In the genomic region with DNA sequence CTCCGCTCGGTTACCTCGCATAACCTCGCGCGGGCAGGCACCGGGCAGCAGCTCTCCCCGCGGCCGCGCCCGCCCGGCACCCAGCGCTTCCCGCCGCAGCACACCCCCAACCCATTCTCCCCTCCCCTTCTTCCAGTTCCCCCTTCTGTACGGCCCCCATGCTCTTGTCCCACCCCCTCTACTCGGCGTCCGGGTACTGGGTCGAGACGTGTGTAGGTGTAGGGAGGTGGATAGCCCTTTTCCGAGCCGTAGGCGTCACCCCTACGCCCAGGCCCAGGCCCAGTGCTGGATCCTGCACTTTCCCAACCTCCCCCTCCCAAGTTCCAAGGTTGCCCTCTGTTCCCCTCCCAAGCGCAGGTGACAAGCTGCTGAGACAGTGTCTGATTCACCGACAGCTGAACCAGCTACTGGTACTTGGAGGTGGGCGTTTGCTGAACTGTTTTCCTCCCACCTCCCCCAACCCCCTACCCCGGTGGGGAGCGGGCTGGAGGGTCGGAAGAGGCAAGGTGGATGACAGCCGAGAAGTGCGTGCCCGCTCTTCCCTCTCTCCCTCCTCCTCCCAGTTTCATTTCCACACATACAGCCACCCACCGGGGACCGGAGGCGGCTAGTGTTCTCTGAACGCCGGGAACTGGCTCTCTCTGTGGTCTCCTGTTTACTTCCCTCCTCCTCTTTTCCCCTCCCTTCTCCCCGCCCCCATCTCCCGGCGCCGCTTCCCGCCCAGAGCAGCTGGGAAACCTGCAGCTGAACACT, we compare ENCODE assay signal across 8 cellular contexts. TPM values are rescaled to one million over a fixed set of nuclear protein-coding genes. Genes with fewer than 3 reads are reported as not detected.
DNase-seq lines count a peak whose midpoint lies in the region; ATAC-seq and TF ChIP-seq lines count a peak whose summit lies in the region.

No MANE protein-coding gene starts in this region.

- ATAC-seq in GM18519 (IDR thresholded peaks at IDR 0.05; ENCODE audit: low FRiP score, unreplicated experiment) (peak; percentile 13), HG03135 (IDR thresholded peaks at IDR 0.05; ENCODE audit: unreplicated experiment) (peak; percentile 21)
- peak; percentile 15 for ATAC-seq in activated CD8-positive, alpha-beta T cell treated with anti-CD3 and anti-CD28 coated beads for 36 hours

- peak overlapping the region; percentile 98 for H3K4me2 ChIP-seq in mesendoderm (ENCODE audit: low read length)

- H3K23ac ChIP-seq in mesendoderm (ENCODE audit: low read length), result no peak overlapping the region

- H3K18ac ChIP-seq in mesendoderm (ENCODE audit: low read length), result no peak overlapping the region

- peak overlapping the region; percentile 93 for H3K56ac ChIP-seq in mesendoderm (ENCODE audit: low read length)

- no peaks in the 10 kb centered on the region for H3K36me3 ChIP-seq in mesendoderm (ENCODE audit: control insufficient read depth, insufficient read depth, low read length)

- no peaks in the 10 kb centered on the region for H3K27me3 Mint-ChIP-seq in activated CD8-positive, alpha-beta T cell treated with anti-CD3 and anti-CD28 coated beads for 36 hours
- peaks cover 16% of the 10 kb centered on the region for H3K27me3 Mint-ChIP-seq in endothelial cell (ENCODE audit: unreplicated experiment)

- DNase-seq in AG09309 (ENCODE audit: low read depth), result no peak
- peak; percentile 48 to 70 for DNase-seq in NCI-H446 (lab: John Stamatoyannopoulos, UW)
- DNase-seq in activated CD8-positive, alpha-beta T cell treated with anti-CD3 and anti-CD28 coated beads for 36 hours, result peak; percentile 68
- peak; percentile 73 for DNase-seq in endothelial cell (ENCODE audit: low spot score)
- DNase-seq in mesendoderm, result peak; percentile 90
- peak; percentile 14 to 19 for DNase-seq in stimulated activated CD8-positive, alpha-beta memory T cell treated with anti-CD3 and anti-CD28 coated beads, Interleukin-2, amount 100 ng/mL, for 1 hour (ENCODE audit: low read depth in 2 of 2)

- H2AK5ac ChIP-seq in mesendoderm (ENCODE audit: low read length), result no peak overlapping the region

- H3K9ac ChIP-seq in mesendoderm (ENCODE audit: low read length), result peak overlapping the region; percentile 77

- no peak overlapping the region for H2BK5ac ChIP-seq in mesendoderm (ENCODE audit: low read length)

- H3K27ac Mint-ChIP-seq in activated CD8-positive, alpha-beta T cell treated with anti-CD3 and anti-CD28 coated beads for 36 hours, result peak overlapping the region; percentile 96
- peak overlapping the region; percentile 86 for H3K27ac Mint-ChIP-seq in endothelial cell (ENCODE audit: unreplicated experiment)

- no peaks in the 10 kb centered on the region for H3K27me3 ChIP-seq in mesendoderm (ENCODE audit: insufficient read depth, low read length, poor library complexity)

- no peaks in the 10 kb centered on the region for H3K79me1 ChIP-seq in mesendoderm (ENCODE audit: low read length)

- H3K4ac ChIP-seq in mesendoderm (ENCODE audit: low read depth, low read length), result no peak overlapping the region

- CTCF ChIA-PET in activated CD8-positive, alpha-beta T cell treated with anti-CD3 and anti-CD28 coated beads for 36 hours (lab: Charles Lee), result interaction anchor here (1.0 to 2.2 kb wide), 6 partner anchors 29 to 182 kb away, joined by 3 to 17 read pairs (median 4); no protein-coding TSS in a partner anchor

- H3K4me1 ChIP-seq in mesendoderm (ENCODE audit: control insufficient read depth, low read depth, low read length), result peaks cover 5% of the 10 kb centered on the region

- no peak overlapping the region for H4K8ac ChIP-seq in mesendoderm (ENCODE audit: low read depth, low read length)

- H4K5ac ChIP-seq in mesendoderm (ENCODE audit: low read length), result no peak overlapping the region

- TF ChIP-seq CTCF in AG09309 (IDR thresholded peaks at IDR 0.05; ENCODE audit: control insufficient read depth, insufficient read depth, low read depth, low read length, missing control alignments), result no peak
- TF ChIP-seq CTCF in activated CD8-positive, alpha-beta T cell treated with anti-CD3 and anti-CD28 coated beads for 36 hours (IDR thresholded peaks at IDR 0.05), result no peak
- no peak for TF ChIP-seq CTCF in endothelial cell (IDR thresholded peaks at IDR 0.05; ENCODE audit: unreplicated experiment)

- peak overlapping the region; percentile 85 for H3K27ac ChIP-seq in mesendoderm (ENCODE audit: low read depth, low read length)

- H2BK120ac ChIP-seq in mesendoderm (ENCODE audit: low read depth, low read length), result no peak overlapping the region

- intact Hi-C loops in activated CD8-positive, alpha-beta T cell treated with anti-CD3 and anti-CD28 coated beads for 36 hours (cut with micrococcal nuclease), result loop anchor here (1.0 to 2.0 kb wide), 2 partner anchors 8 to 142 kb away; no protein-coding TSS in a partner anchor

- H3K9me3 Mint-ChIP-seq in activated CD8-positive, alpha-beta T cell treated with anti-CD3 and anti-CD28 coated beads for 36 hours, result no peaks in the 10 kb centered on the region
- no peaks in the 10 kb centered on the region for H3K9me3 Mint-ChIP-seq in endothelial cell (ENCODE audit: unreplicated experiment)

- no peaks in the 10 kb centered on the region for H3K36me3 Mint-ChIP-seq in activated CD8-positive, alpha-beta T cell treated with anti-CD3 and anti-CD28 coated beads for 36 hours (ENCODE audit: low read depth)
- H3K36me3 Mint-ChIP-seq in endothelial cell (ENCODE audit: low read depth, unreplicated experiment), result no peaks in the 10 kb centered on the region

- H3K4me3 ChIP-seq in AG09309 (ENCODE audit: control insufficient read depth, low read depth, low read length) (peak overlapping the region; percentile 62), mesendoderm (ENCODE audit: low read length) (peak overlapping the region; percentile 65)

- peaks cover 41% of the 10 kb centered on the region for H3K4me1 Mint-ChIP-seq in activated CD8-positive, alpha-beta T cell treated with anti-CD3 and anti-CD28 coated beads for 36 hours (ENCODE audit: low read depth)
- peaks cover 19% of the 10 kb centered on the region for H3K4me1 Mint-ChIP-seq in endothelial cell (ENCODE audit: unreplicated experiment)

- no peak overlapping the region for H2BK15ac ChIP-seq in mesendoderm (replicated peaks; ENCODE audit: low read depth)

- no peaks in the 10 kb centered on the region for H3K79me2 ChIP-seq in mesendoderm (ENCODE audit: control insufficient read depth, insufficient read depth, low read length)

- no CpG with 5 or more reads among the region's 45 CpGs for WGBS in mesendoderm (ENCODE audit: extremely low coverage, insufficient coverage, low lambda C conversion rate)

- POLR2A ChIA-PET in activated CD8-positive, alpha-beta T cell treated with anti-CD3 and anti-CD28 coated beads for 36 hours (lab: Charles Lee), result interaction anchor here (0.8 to 5.3 kb wide), 11 partner anchors 8 to 1346 kb away, joined by 3 to 58 read pairs (median 6); no protein-coding TSS in a partner anchor

- peak overlapping the region; percentile 81 for H3K4me3 Mint-ChIP-seq in activated CD8-positive, alpha-beta T cell treated with anti-CD3 and anti-CD28 coated beads for 36 hours
- H3K4me3 Mint-ChIP-seq in endothelial cell (ENCODE audit: unreplicated experiment), result peak overlapping the region; percentile 95

RNA-seq across cellular contexts. Expression of a gene that starts 6.0 kb away (rescaled TPM):
- total RNA-seq in activated CD8-positive, alpha-beta T cell treated with anti-CD3 and anti-CD28 coated beads for 36 hours, result 10 to 100 TPM; 19.0 to 20.1 TPM
- 0.87 TPM for total RNA-seq in endothelial cell (ENCODE audit: unreplicated experiment)
- 0.15 TPM for polyA plus RNA-seq in mesendoderm (2013, experiment 1 of 2)
- polyA plus RNA-seq in mesendoderm (2013, experiment 2 of 2), result 0.17 TPM

Comparison
In these comparisons a context has a peak if more than half of its experiments do, and no peak if none do; other contexts are left out.
1. RNA of a gene that starts 6.0 kb away (total RNA-seq): 19.0 to 20.1 TPM in activated CD8-positive, alpha-beta T cell treated with anti-CD3 and anti-CD28 coated beads for 36 hours; 0.87 TPM in endothelial cell (single experiment); every median in the first group is over 10 times any median in the second.
2. Peak in every context shown above with its lines, with median percentiles within 50 percentile points of each other: ATAC-seq.